Comparison of ENCODE assay signal across 11 cellular contexts in genomic region chr3:29922990-29923746, GRCh38.
A peak's percentile ranks its signal among the peaks of the same experiment; 100 is the strongest.
DNase-seq lines count a peak whose midpoint lies in the region; ATAC-seq, FAIRE-seq and TF ChIP-seq lines count a peak whose summit lies in the region.
"Had no signal": no experiment of that assay in that cellular context is flagged by ENCODE, and none has a peak within 500 bp of the region (broad histone marks: within the 10 kb centered on the region; RNA-seq: fewer than 3 reads in every experiment).

No MANE protein-coding gene starts in this region.

- H3K27me3 ChIP-seq in HepG2 (ENCODE audit: control insufficient read depth in 1 of 2, insufficient read depth in 2 of 2, low read length in 2 of 2) (no peaks in the 10 kb centered on the region), right lobe of liver (no peaks in the 10 kb centered on the region), esophagus squamous epithelium (no peaks in the 10 kb centered on the region)

- no peak overlapping the region for H3K9ac ChIP-seq in HepG2 (ENCODE audit: insufficient read depth, low read depth, low read length)

- peak; percentile 54 for DNase-seq in HepG2 (ENCODE audit: low spot score)
- DNase-seq in right lobe of liver: no peak
- peak; percentile 93 for DNase-seq in choroid plexus epithelial cell (ENCODE audit: low read depth)
- peak; percentile 71 for DNase-seq in kidney tubule cell (ENCODE audit: low spot score)
- no peak for DNase-seq in esophagus squamous epithelium (lab: John Stamatoyannopoulos, UW)
- no peak for DNase-seq in natural killer cell treated with Interleukin-12 subunit alpha and Interleukin-12 subunit beta and Interleukin-15 and Interleukin-18, amount 100 ng/mL, for 72 hours (ENCODE audit: low spot score)
- DNase-seq in stimulated activated naive CD4-positive, alpha-beta T cell (lab: John Stamatoyannopoulos, UW): no peak
- DNase-seq: AML-193 had no signal

- no peak for TF ChIP-seq CTCF in HepG2 (CRISPR knock-in tag; IDR thresholded peaks at IDR 0.05)
- TF ChIP-seq CTCF in right lobe of liver (IDR thresholded peaks at IDR 0.05): no peak
- TF ChIP-seq CTCF in choroid plexus epithelial cell (conservative IDR thresholded peaks at IDR 0.05; ENCODE audit: low read depth, low read length): no peak
- no peak for TF ChIP-seq CTCF in esophagus squamous epithelium (IDR thresholded peaks at IDR 0.05)

- TF ChIP-seq EP300 in HepG2 (IDR thresholded peaks at IDR 0.05; ENCODE audit: low read depth in 2 of 2, low read length in 2 of 2) (no peak; a peak in 1 of 4 replicates), HepG2 (CRISPR knock-in tag; IDR thresholded peaks at IDR 0.05; ENCODE audit: borderline replicate concordance) (no peak)

- H3K36me3 Mint-ChIP-seq in natural killer cell treated with Interleukin-12 subunit alpha and Interleukin-12 subunit beta and Interleukin-15 and Interleukin-18, amount 100 ng/mL, for 72 hours: no peaks in the 10 kb centered on the region

- H3K4me3 ChIP-seq in HepG2 (replicated peaks in 1 of 3; ENCODE audit: insufficient read depth in 1 of 3, low read depth in 2 of 3, low read length in 3 of 3) (no peak overlapping the region), right lobe of liver (no peak overlapping the region), choroid plexus epithelial cell (ENCODE audit: low read depth, low read length) (no peak overlapping the region), esophagus squamous epithelium (no peak overlapping the region)
- H3K4me3 ChIP-seq: thoracic aorta had no signal

- no peak overlapping the region for H3K27ac Mint-ChIP-seq in natural killer cell treated with Interleukin-12 subunit alpha and Interleukin-12 subunit beta and Interleukin-15 and Interleukin-18, amount 100 ng/mL, for 72 hours
- H3K27ac Mint-ChIP-seq: T-helper 1 cell treated with Interleukin-12 subunit alpha and Interleukin-12 subunit beta and Interleukin-4 antibody, amounts not matched to agents 30 μg/mL and 1 μg/mL, for 36 hours had no signal

- TF ChIP-seq POLR2A in HepG2 (IDR thresholded peaks at IDR 0.05; ENCODE audit: insufficient read depth in 1 of 2, low read depth in 2 of 2, low read length in 2 of 2) (no peak), right lobe of liver (IDR thresholded peaks at IDR 0.05) (no peak), esophagus squamous epithelium (IDR thresholded peaks at IDR 0.05) (no peak)

- no peaks in the 10 kb centered on the region for H3K27me3 Mint-ChIP-seq in natural killer cell treated with Interleukin-12 subunit alpha and Interleukin-12 subunit beta and Interleukin-15 and Interleukin-18, amount 100 ng/mL, for 72 hours

- H3K36me3 ChIP-seq in HepG2 (replicated peaks in 1 of 2; ENCODE audit: control insufficient read depth in 1 of 2, insufficient read depth in 2 of 2, low read length in 2 of 2) (no peaks in the 10 kb centered on the region), right lobe of liver (no peaks in the 10 kb centered on the region), esophagus squamous epithelium (no peaks in the 10 kb centered on the region)
- H3K36me3 ChIP-seq: thoracic aorta had no signal

- no peak for FAIRE-seq in HepG2 (lab: Jason Lieb, UNC)

- H3K9me3 ChIP-seq in HepG2 (ENCODE audit: low read length) (no peaks in the 10 kb centered on the region), right lobe of liver (no peaks in the 10 kb centered on the region), esophagus squamous epithelium (no peaks in the 10 kb centered on the region)
- H3K9me3 ChIP-seq: thoracic aorta had no signal

- H3K27ac ChIP-seq in HepG2 (ENCODE audit: extremely low read length, insufficient read depth, low read length) (no peak overlapping the region), right lobe of liver (no peak overlapping the region), esophagus squamous epithelium (peak overlapping the region in 2 of 4 donors; percentile 32 to 50)

- CTCF ChIA-PET in HepG2 (lab: Yijun Ruan, JAX; ENCODE audit: low intra/inter-chr PET ratio, low total read pairs): no interaction called here

- intact Hi-C loops in HepG2 (cut with micrococcal nuclease; ENCODE audit: unreplicated experiment) (no loop called here), right lobe of liver (cut with DNase I) (no loop called here), esophagus squamous epithelium (cut with DNase I) (no loop called here)

- H2AFZ ChIP-seq in HepG2 (ENCODE audit: low read length): no peak overlapping the region

- no peaks in the 10 kb centered on the region for H3K4me1 Mint-ChIP-seq in natural killer cell treated with Interleukin-12 subunit alpha and Interleukin-12 subunit beta and Interleukin-15 and Interleukin-18, amount 100 ng/mL, for 72 hours (ENCODE audit: low read depth in 2 of 2)

- H3K4me3 Mint-ChIP-seq in natural killer cell treated with Interleukin-12 subunit alpha and Interleukin-12 subunit beta and Interleukin-15 and Interleukin-18, amount 100 ng/mL, for 72 hours: no peak overlapping the region
- H3K4me3 Mint-ChIP-seq: T-helper 1 cell treated with Interleukin-12 subunit alpha and Interleukin-12 subunit beta and Interleukin-4 antibody, amounts not matched to agents 30 μg/mL and 1 μg/mL, for 36 hours had no signal

- TF ChIP-seq RAD21 in HepG2 (CRISPR knock-in tag; IDR thresholded peaks at IDR 0.05): no peak

- POLR2A ChIA-PET in HepG2 (lab: Yijun Ruan, JAX): no interaction called here

- 4% methylated on average over 5 of the region's 5 CpGs for WGBS in HepG2 (ENCODE audit: low lambda C conversion rate)
- 40% methylated on average over 5 of the region's 5 CpGs for WGBS in right lobe of liver (ENCODE audit: insufficient coverage, low coverage, low lambda C conversion rate, missing lambda C conversion rate)
- WGBS in esophagus squamous epithelium, 2 donors: 31 to 33% methylated on average over 5 of the region's 5 CpGs

- ATAC-seq in HepG2: peak; percentile 51; the same call in 2 of the 3 replicates
- ATAC-seq in right lobe of liver: no peak
- no peak for ATAC-seq in natural killer cell treated with Interleukin-12 subunit alpha and Interleukin-12 subunit beta and Interleukin-15 and Interleukin-18, amount 100 ng/mL, for 72 hours
- no peak for ATAC-seq in HG03457 (IDR thresholded peaks at IDR 0.05; ENCODE audit: unreplicated experiment)

- no peaks in the 10 kb centered on the region for H4K20me1 ChIP-seq in HepG2 (ENCODE audit: insufficient read depth, low read length)

- no peaks in the 10 kb centered on the region for H3K79me2 ChIP-seq in HepG2 (ENCODE audit: insufficient read depth, low read length)

- no peaks in the 10 kb centered on the region for H3K9me3 Mint-ChIP-seq in natural killer cell treated with Interleukin-12 subunit alpha and Interleukin-12 subunit beta and Interleukin-15 and Interleukin-18, amount 100 ng/mL, for 72 hours
- H3K9me3 Mint-ChIP-seq: T-helper 1 cell treated with Interleukin-12 subunit alpha and Interleukin-12 subunit beta and Interleukin-4 antibody, amounts not matched to agents 30 μg/mL and 1 μg/mL, for 36 hours had no signal

- no peaks in the 10 kb centered on the region for H3K4me1 ChIP-seq in HepG2 (ENCODE audit: insufficient read depth, low read length)
- H3K4me1 ChIP-seq in right lobe of liver: no peaks in the 10 kb centered on the region
- peaks cover 0 to 15% (median 6%) of the 10 kb centered on the region in 3 donors for H3K4me1 ChIP-seq in esophagus squamous epithelium

- no TSS peak for BruUV-seq in HepG2 (replicated peaks; lab: Mats Ljungman, UMichigan)

- no peak overlapping the region for H3K4me2 ChIP-seq in HepG2 (ENCODE audit: low read depth, low read length)

- in situ Hi-C loops in HepG2 (cut with HindIII; ENCODE audit: extremely low pct_ligation_motif_present, low pct_unique_long_range_greater_than_20kb): no loop called here

TF ChIP-seq in HepG2, 621 proteins besides CTCF, POLR2A, EP300 and RAD21 (continues in another document):
- TF ChIP-seq ZNF597 (CRISPR knock-in tag; IDR thresholded peaks at IDR 0.05) (no peak), FOSL2 (CRISPR knock-in tag; IDR thresholded peaks at IDR 0.05) (peak; percentile 37; the same call in 1 of the 2 replicates), ZBTB26 (CRISPR knock-in tag; IDR thresholded peaks at IDR 0.05; ENCODE audit: borderline replicate concordance) (no peak), ZFP82 (CRISPR knock-in tag; IDR thresholded peaks at IDR 0.05; ENCODE audit: borderline replicate concordance) (no peak), MAFG (CRISPR knock-in tag; IDR thresholded peaks at IDR 0.05) (no peak)

Comparison
In these comparisons a context has a peak if more than half of its experiments do, and no peak if none do; other contexts are left out.
1. DNase-seq: peak in HepG2 (single experiment), choroid plexus epithelial cell (single experiment) and kidney tubule cell (single experiment); none in right lobe of liver (0 of 3), esophagus squamous epithelium (single experiment), natural killer cell treated with Interleukin-12 subunit alpha and Interleukin-12 subunit beta and Interleukin-15 and Interleukin-18, amount 100 ng/mL, for 72 hours (single experiment) and stimulated activated naive CD4-positive, alpha-beta T cell (0 of 6).